Comparison of ENCODE assay signal across 13 cellular contexts in the genomic region with DNA sequence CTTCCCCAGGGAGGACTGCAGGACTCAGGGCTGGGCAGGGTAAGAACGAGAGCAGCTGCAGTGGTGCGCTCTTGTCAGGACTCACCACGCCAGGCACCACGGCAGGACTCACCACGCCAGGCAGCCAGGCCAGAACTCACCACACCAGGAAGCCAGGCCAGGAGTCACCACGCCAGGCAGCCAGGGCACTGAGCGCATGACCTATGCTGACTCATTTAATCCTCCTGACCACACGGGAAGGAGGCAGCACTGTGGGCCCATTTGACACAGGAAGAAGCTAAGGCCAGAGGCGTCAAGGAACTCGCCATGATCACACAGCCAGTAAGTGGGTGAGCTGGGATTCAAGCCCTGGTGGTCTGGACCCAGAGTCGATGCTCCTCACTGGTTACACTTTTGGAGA.
DNase-seq lines count a peak whose midpoint lies in the region; ATAC-seq, FAIRE-seq and TF ChIP-seq lines count a peak whose summit lies in the region.
"Had no signal": no experiment of that assay in that cellular context is flagged by ENCODE, and none has a peak within 500 bp of the region (broad histone marks: within the 10 kb centered on the region; RNA-seq: fewer than 3 reads in every experiment).

No MANE protein-coding gene starts in this region.

- no peaks in the 10 kb centered on the region for H3K79me2 ChIP-seq in HepG2 (ENCODE audit: insufficient read depth, low read length)

- H3K27me3 Mint-ChIP-seq in activated naive CD8-positive, alpha-beta T cell treated with anti-CD3 and anti-CD28 coated beads, Interleukin-2, amount 50 U/mL, for 24 hours: no peaks in the 10 kb centered on the region
- H3K27me3 Mint-ChIP-seq: IgD-negative memory B cell, progenitor cell of endocrine pancreas had no signal

- POLR2A ChIA-PET in HepG2 (lab: Yijun Ruan, JAX): no interaction called here

- no peak for TF ChIP-seq CTCF in HepG2 (CRISPR knock-in tag; IDR thresholded peaks at IDR 0.05)
- no peak for TF ChIP-seq CTCF in lower leg skin (IDR thresholded peaks at IDR 0.05)

- TF ChIP-seq EP300 in HepG2 (IDR thresholded peaks at IDR 0.05; ENCODE audit: low read depth in 2 of 2, low read length in 2 of 2) (no peak), HepG2 (CRISPR knock-in tag; IDR thresholded peaks at IDR 0.05; ENCODE audit: borderline replicate concordance) (no peak)

- 30% methylated on average over 11 of the region's 11 CpGs for WGBS in HepG2 (ENCODE audit: low lambda C conversion rate)
- WGBS in lower leg skin, 2 donors: 78 to 88% methylated on average over 10 to 11 of the region's 11 CpGs

- no peaks in the 10 kb centered on the region for H3K4me1 ChIP-seq in HepG2 (ENCODE audit: insufficient read depth, low read length)

- H3K27me3 ChIP-seq in HepG2 (ENCODE audit: control insufficient read depth in 1 of 2, insufficient read depth in 2 of 2, low read length in 2 of 2): peaks cover 5 to 37% of the 10 kb centered on the region in 2 experiments

- H3K27ac ChIP-seq in HepG2 (ENCODE audit: extremely low read length, insufficient read depth, low read length): no peak overlapping the region

- peaks cover 3% of the 10 kb centered on the region for H3K4me1 Mint-ChIP-seq in activated naive CD8-positive, alpha-beta T cell treated with anti-CD3 and anti-CD28 coated beads, Interleukin-2, amount 50 U/mL, for 24 hours

- H3K9me3 Mint-ChIP-seq in activated naive CD8-positive, alpha-beta T cell treated with anti-CD3 and anti-CD28 coated beads, Interleukin-2, amount 50 U/mL, for 24 hours: no peaks in the 10 kb centered on the region
- H3K9me3 Mint-ChIP-seq: IgD-negative memory B cell had no signal

- peak; percentile 39 for ATAC-seq in activated naive CD8-positive, alpha-beta T cell treated with anti-CD3 and anti-CD28 coated beads, Interleukin-2, amount 50 U/mL, for 24 hours
- ATAC-seq in HepG2: no peak; the same call in 2 of the 3 replicates
- no peak for ATAC-seq in left cardiac atrium

- no peaks in the 10 kb centered on the region for H3K36me3 ChIP-seq in HepG2 (replicated peaks in 1 of 2; ENCODE audit: control insufficient read depth in 1 of 2, insufficient read depth in 2 of 2, low read length in 2 of 2)

- H3K4me2 ChIP-seq in HepG2 (ENCODE audit: low read depth, low read length): no peak overlapping the region

- H3K36me3 Mint-ChIP-seq in activated naive CD8-positive, alpha-beta T cell treated with anti-CD3 and anti-CD28 coated beads, Interleukin-2, amount 50 U/mL, for 24 hours (ENCODE audit: low read depth): peaks cover 36% of the 10 kb centered on the region

- intact Hi-C loops in HepG2 (cut with micrococcal nuclease; ENCODE audit: unreplicated experiment): no loop called here
- intact Hi-C loops in lower leg skin (cut with DNase I; ENCODE audit: low total_unique reads): no loop called here
- intact Hi-C loops in left cardiac atrium (cut with DNase I): loop anchor here in 1 of 2 donors (5.0 kb wide), 1 partner anchor 269 kb away; no protein-coding TSS in a partner anchor

- H3K9me3 ChIP-seq in HepG2 (ENCODE audit: low read length): no peaks in the 10 kb centered on the region

- CTCF ChIA-PET in HepG2 (lab: Yijun Ruan, JAX; ENCODE audit: low intra/inter-chr PET ratio, low total read pairs): no interaction called here

- no TSS peak for BruUV-seq in HepG2 (replicated peaks; lab: Mats Ljungman, UMichigan)

- FAIRE-seq in HTR-8/SVneo (lab: Jason Lieb, UNC): no peak
- no peak for FAIRE-seq in HepG2 (lab: Jason Lieb, UNC)
- FAIRE-seq: colon had no signal

- no peak overlapping the region for H2AFZ ChIP-seq in HepG2 (ENCODE audit: low read length)

- no peaks in the 10 kb centered on the region; the same call in 1 of the 2 replicates for H4K20me1 ChIP-seq in HepG2 (ENCODE audit: insufficient read depth, low read length)

- no peak overlapping the region for H3K4me3 Mint-ChIP-seq in activated naive CD8-positive, alpha-beta T cell treated with anti-CD3 and anti-CD28 coated beads, Interleukin-2, amount 50 U/mL, for 24 hours
- H3K4me3 Mint-ChIP-seq: IgD-negative memory B cell had no signal

- TF ChIP-seq POLR2A in HepG2 (IDR thresholded peaks at IDR 0.05; ENCODE audit: insufficient read depth in 1 of 2, low read depth in 2 of 2, low read length in 2 of 2): no peak
- TF ChIP-seq POLR2A in lower leg skin (IDR thresholded peaks at IDR 0.05): no peak

- H3K27ac Mint-ChIP-seq in activated naive CD8-positive, alpha-beta T cell treated with anti-CD3 and anti-CD28 coated beads, Interleukin-2, amount 50 U/mL, for 24 hours: peak overlapping the region; percentile 73
- H3K27ac Mint-ChIP-seq: progenitor cell of endocrine pancreas had no signal

- in situ Hi-C loops in HepG2 (cut with HindIII; ENCODE audit: extremely low pct_ligation_motif_present, low pct_unique_long_range_greater_than_20kb): no loop called here

- H3K4me3 ChIP-seq in HepG2 (replicated peaks in 1 of 3; ENCODE audit: insufficient read depth in 1 of 3, low read depth in 2 of 3, low read length in 3 of 3) (no peak overlapping the region), lower leg skin (ENCODE audit: low read depth, poor library complexity, severe bottlenecking) (no peak overlapping the region)

- DNase-seq in CD1c-positive myeloid dendritic cell (ENCODE audit: extremely low spot score) (peak; percentile 55), HTR-8/SVneo (ENCODE audit: insufficient read length, low spot score) (peak; percentile 46), HepG2 (ENCODE audit: low spot score) (no peak), NCI-H774 (lab: John Stamatoyannopoulos, UW) (no peak), lower leg skin (ENCODE audit: low spot score in 2 of 2) (no peak), left cardiac atrium (no peak)
- DNase-seq in activated naive CD8-positive, alpha-beta T cell treated with anti-CD3 and anti-CD28 coated beads, Interleukin-2, amount 50 U/mL, for 24 hours: no peak
- no peak for DNase-seq in stimulated activated naive CD4-positive, alpha-beta T cell treated with Interleukin-2 at 50 U/mL for 16 hours (lab: John Stamatoyannopoulos, UW)
- DNase-seq: DMS153, kidney glomerular epithelial cell had no signal

- H3K9ac ChIP-seq in HepG2 (ENCODE audit: insufficient read depth, low read depth, low read length): no peak overlapping the region

- no peak for TF ChIP-seq RAD21 in HepG2 (CRISPR knock-in tag; IDR thresholded peaks at IDR 0.05)

TF ChIP-seq in HepG2, 621 proteins besides CTCF, POLR2A, EP300 and RAD21:
- peak; percentile 74; the same call in 1 of the 2 replicates for TF ChIP-seq ZNF768 (CRISPR knock-in tag; IDR thresholded peaks at IDR 0.05)
- TF ChIP-seq HMGA1 (CRISPR knock-in tag; conservative IDR thresholded peaks at IDR 0.05): no peak
- 0 out of 2 replicates have a peak, but pooled peaks have one; percentile 9 for TF ChIP-seq TBX3 (IDR thresholded peaks at IDR 0.05; ENCODE audit: borderline replicate concordance)
- TF ChIP-seq SOX5 (CRISPR knock-in tag; IDR thresholded peaks at IDR 0.05; ENCODE audit: borderline replicate concordance): no peak

Comparison
In these comparisons a context has a peak if more than half of its experiments do, and no peak if none do; other contexts are left out.
1. DNase-seq: peak in CD1c-positive myeloid dendritic cell (single experiment) and HTR-8/SVneo (single experiment); none in activated naive CD8-positive, alpha-beta T cell treated with anti-CD3 and anti-CD28 coated beads, Interleukin-2, amount 50 U/mL, for 24 hours (single experiment), HepG2 (single experiment), stimulated activated naive CD4-positive, alpha-beta T cell treated with Interleukin-2 at 50 U/mL for 16 hours (single experiment), NCI-H774 (single experiment), lower leg skin (0 of 2) and left cardiac atrium (single experiment).